In genomic region chr10:98460837-98461499, GRCh38 we compare ENCODE assay signal across 11 cellular contexts. TPM values are rescaled to one million over a fixed set of nuclear protein-coding genes. Genes with fewer than 3 reads are reported as not detected.
DNase-seq lines count a peak whose midpoint lies in the region; ATAC-seq and TF ChIP-seq lines count a peak whose summit lies in the region.
"Had no signal": no experiment of that assay in that cellular context is flagged by ENCODE, and none has a peak within 500 bp of the region (broad histone marks: within the 10 kb centered on the region; RNA-seq: fewer than 3 reads in every experiment).

No MANE protein-coding gene starts in this region.

- no peaks in the 10 kb centered on the region for H3K36me3 ChIP-seq in testis (ENCODE audit: low read depth, missing control alignments)
- H3K36me3 ChIP-seq: thyroid gland had no signal

- TF ChIP-seq CTCF in WTC11 (IDR thresholded peaks at IDR 0.05) (no peak), testis (IDR thresholded peaks at IDR 0.05) (no peak)

- DNase-seq in HS-5 (ENCODE audit: low read depth) (peak; percentile 94), WTC11 (ENCODE audit: low spot score) (no peak), right cardiac atrium (peak in 1 of 3 donors; percentile 48), testis (peak; percentile 52), hippocampal formation (lab: John Stamatoyannopoulos, UW) (no peak), RPMI8226 (no peak), NCI-H526 treated with DMSO at 0.1 percent for 48 hours (lab: John Stamatoyannopoulos, UW) (no peak), NCI-H345 treated with DMSO at 0.1 percent for 48 hours (lab: John Stamatoyannopoulos, UW; ENCODE audit: unreplicated experiment) (no peak)
- DNase-seq: activated B cell treated with CpG ODN at 0.5 μM for 24 hours had no signal

- H3K4me1 ChIP-seq in right cardiac atrium (ENCODE audit: control insufficient read depth, insufficient read depth, low read length) (no peaks in the 10 kb centered on the region), testis (peaks cover 16% of the 10 kb centered on the region)

- no peaks in the 10 kb centered on the region for H3K9me3 ChIP-seq in right cardiac atrium (ENCODE audit: control insufficient read depth, low read length)
- no peaks in the 10 kb centered on the region for H3K9me3 ChIP-seq in testis
- H3K9me3 ChIP-seq: thyroid gland had no signal

- POLR2A ChIA-PET in WTC11 (lab: Charles Lee) = no interaction called here

- H3K27me3 ChIP-seq in right cardiac atrium (ENCODE audit: control insufficient read depth, insufficient read depth) = no peaks in the 10 kb centered on the region
- H3K27me3 ChIP-seq in testis = no peaks in the 10 kb centered on the region
- H3K27me3 ChIP-seq: thyroid gland had no signal

- no peaks in the 10 kb centered on the region; the same call in 1 of the 2 replicates for H3K27me3 Mint-ChIP-seq in WTC11 (ENCODE audit: low read depth)

- CTCF ChIA-PET in WTC11 (lab: Charles Lee) = no interaction called here

- intact Hi-C loops in right cardiac atrium (cut with DNase I) (loop anchor here in 1 of 4 donors (10.0 kb wide), 1 partner anchor 204 kb away; no protein-coding TSS in a partner anchor), testis (cut with DNase I; ENCODE audit: low total_unique reads) (no loop called here)

- ATAC-seq in WTC11 = no peak
- ATAC-seq in right cardiac atrium = peak; percentile 82 to 95

- WGBS in right cardiac atrium = 48% methylated on average over 3 of the region's 3 CpGs
- WGBS in testis, 2 donors = 46 to 66% methylated on average over 3 of the region's 3 CpGs

- peak overlapping the region; percentile 70 for H3K27ac ChIP-seq in right cardiac atrium (ENCODE audit: low read length)
- peak overlapping the region; percentile 18 to 47 for H3K27ac ChIP-seq in testis
- H3K27ac ChIP-seq: thyroid gland had no signal

- H3K36me3 Mint-ChIP-seq in WTC11 = no peaks in the 10 kb centered on the region
- H3K36me3 Mint-ChIP-seq: memory B cell had no signal

- H3K27ac Mint-ChIP-seq in WTC11 = no peak overlapping the region
- H3K27ac Mint-ChIP-seq: activated B cell treated with CpG ODN at 0.5 μM for 24 hours, memory B cell had no signal

- no peaks in the 10 kb centered on the region for H3K9me3 Mint-ChIP-seq in WTC11
- H3K9me3 Mint-ChIP-seq: activated B cell treated with CpG ODN at 0.5 μM for 24 hours, memory B cell had no signal

- no peak for TF ChIP-seq POLR2A in testis (IDR thresholded peaks at IDR 0.05)

- H3K4me3 ChIP-seq in right cardiac atrium (ENCODE audit: low read length) (no peak overlapping the region), testis (no peak overlapping the region)
- H3K4me3 ChIP-seq: thyroid gland had no signal

- no peak overlapping the region for H3K4me3 Mint-ChIP-seq in WTC11
- H3K4me3 Mint-ChIP-seq: activated B cell treated with CpG ODN at 0.5 μM for 24 hours, memory B cell had no signal

- H3K4me1 Mint-ChIP-seq in WTC11 = peaks cover 23% of the 10 kb centered on the region
- H3K4me1 Mint-ChIP-seq: activated B cell treated with CpG ODN at 0.5 μM for 24 hours, memory B cell had no signal

TF ChIP-seq in WTC11, 78 proteins besides CTCF, POLR2A, EP300 and RAD21:
- TF ChIP-seq E2F1 (CRISPR knock-in tag; IDR thresholded peaks at IDR 0.05) (no peak), GABPB1 (CRISPR knock-in tag; IDR thresholded peaks at IDR 0.05) (peak; percentile 77), JUN (CRISPR knock-in tag; IDR thresholded peaks at IDR 0.05) (no peak), ATF2 (CRISPR knock-in tag; IDR thresholded peaks at IDR 0.05; ENCODE audit: borderline replicate concordance, low read depth) (no peak), MYBL2 (CRISPR knock-in tag; IDR thresholded peaks at IDR 0.05) (no peak), EMX1 (CRISPR knock-in tag; IDR thresholded peaks at IDR 0.05) (no peak)

RNA-seq across cellular contexts. Expression of gene HPS1, which starts 14.2 kb away (rescaled TPM):
- total RNA-seq in WTC11 (2021) = 43.4 to 49.3 TPM (median 47.4 TPM) in 3 replicates
- 10 to 100 TPM; 28.1 to 34.6 (median 31.1) TPM for total RNA-seq in right cardiac atrium
- 25.5 TPM for polyA plus RNA-seq in right cardiac atrium
- total RNA-seq in testis = 10 to 100 TPM; 53.6 to 73.4 TPM
- polyA plus RNA-seq in testis (ENCODE audit: insufficient read depth, low read depth, low replicate concordance) = 59.4 TPM

RNA-seq across cellular contexts. Expression of gene PYROXD2, which starts 46.0 kb away (rescaled TPM):
- total RNA-seq in WTC11 (2021) (7.0 to 8.6 TPM (median 8.1 TPM) in 3 replicates), right cardiac atrium (10 to 100 TPM in 1 of 4 donors, 1 to 10 TPM in 3; 5.3 to 10.8 (median 7.6) TPM), testis (10 to 100 TPM; 10.2 to 20.2 TPM)
- polyA plus RNA-seq in right cardiac atrium (7.9 TPM), testis (ENCODE audit: insufficient read depth, low read depth, low replicate concordance) (13.0 TPM)

Comparison
In these comparisons a context has a peak if more than half of its experiments do, and no peak if none do; other contexts are left out.
1. DNase-seq: peak in HS-5 (single experiment) and testis (single experiment); none in WTC11 (single experiment), hippocampal formation (0 of 2), RPMI8226 (single experiment), NCI-H526 treated with DMSO at 0.1 percent for 48 hours (single experiment) and NCI-H345 treated with DMSO at 0.1 percent for 48 hours (single experiment).